27 cellular contexts compared by ENCODE assay signal in genomic region chr4:159008671-159009070, GRCh38.
"Had no signal": no experiment of that assay in that cellular context is flagged by ENCODE, and none has a peak within 500 bp of the region (broad histone marks: within the 10 kb centered on the region; RNA-seq: fewer than 3 reads in every experiment).

No MANE protein-coding gene starts in this region.

- H3K4me3 ChIP-seq: stomach, suprapubic skin, testis, thoracic aorta, thyroid gland, tibial artery, tibial nerve, transverse colon, upper lobe of left lung, upper lobe of right lung, uterus, vagina had no signal

- DNase-seq: stimulated activated CD4-positive, alpha-beta T cell treated with anti-CD3 and anti-CD28 coated beads, Interleukin-2, amount 100 ng/mL, for 48 hours; stimulated activated CD4-positive, alpha-beta T cell treated with anti-CD3 and anti-CD28 coated beads, Interleukin-4, amount 100 ng/mL, for 1 hour; stimulated activated CD4-positive, alpha-beta T cell treated with anti-CD3 and anti-CD28 coated beads, Interleukin-4, amount 100 ng/mL, for 24 hours; stimulated activated CD4-positive, alpha-beta T cell treated with anti-CD3 and anti-CD28 coated beads, Interleukin-4, amount 100 ng/mL, for 4 hours; stimulated activated CD8-positive, alpha-beta memory T cell treated with anti-CD3 and anti-CD28 coated beads, Interleukin-4, amount 100 ng/mL, for 48 hours; stimulated activated naive B cell treated with anti-CD40 and anti-IgM and Interleukin-4, amounts not matched to agents 10 μg/mL and 1 μg/mL and 100 μg/mL, for 72 hours; stimulated activated naive CD4-positive, alpha-beta T cell; stimulated activated naive CD4-positive, alpha-beta T cell treated with Interleukin-2 at 50 U/mL for 16 hours; stimulated activated naive CD8-positive, alpha-beta T cell treated with anti-CD3 and anti-CD28 coated beads, Interleukin-15, amount 100 ng/mL, for 72 hours; stimulated activated naive CD8-positive, alpha-beta T cell treated with anti-CD3 and anti-CD28 coated beads, Interleukin-15, Interleukin-2, amounts not matched to agents 100 U/mL and 50 U/mL, for 24 hours; stomach; substantia nigra; testis; thyroid gland; tibial artery; transverse colon; trophoblast cell; upper lobe of left lung; upper lobe of right lung; uterus had no signal

- H3K4me1 ChIP-seq: testis, uterus had no signal

- H3K9me3 ChIP-seq: stomach, suprapubic skin, testis, thoracic aorta, thyroid gland, tibial artery, tibial nerve, transverse colon, upper lobe of left lung, upper lobe of right lung, uterus, vagina had no signal

- FAIRE-seq: urothelium cell line had no signal

- ATAC-seq: stimulated activated effector memory CD8-positive, alpha-beta T cell treated with anti-CD3 and anti-CD28 coated beads, Interleukin-12 subunit alpha, Interleukin-12 subunit beta, amount 100 ng/mL, for 72 hours; stimulated activated memory B cell treated with anti-CD40 and anti-IgM and Interleukin-4, amounts not matched to agents 10 μg/mL and 1 μg/mL and 100 μg/mL, for 72 hours; stimulated activated naive B cell treated with anti-CD40 and anti-IgM and Interleukin-4, amounts not matched to agents 10 μg/mL and 1 μg/mL and 100 μg/mL, for 72 hours; stimulated activated naive CD8-positive, alpha-beta T cell treated with anti-CD3 and anti-CD28 coated beads, Interleukin-15, amount 100 ng/mL, for 72 hours; stimulated activated naive CD8-positive, alpha-beta T cell treated with anti-CD3 and anti-CD28 coated beads, Interleukin-15, Interleukin-2, amounts not matched to agents 100 U/mL and 50 U/mL, for 24 hours had no signal

- H3K36me3 ChIP-seq: stomach, suprapubic skin, thoracic aorta, thyroid gland, tibial artery, tibial nerve, transverse colon, upper lobe of left lung, upper lobe of right lung, uterus, vagina had no signal

- H3K27ac ChIP-seq: stomach, suprapubic skin, testis, thoracic aorta, thyroid gland, tibial artery, tibial nerve, transverse colon, upper lobe of left lung, upper lobe of right lung, uterus, vagina had no signal

- H3K27me3 ChIP-seq: stomach, suprapubic skin, testis, thyroid gland, tibial artery, tibial nerve, transverse colon, upper lobe of left lung, upper lobe of right lung, uterus, vagina had no signal
